Comparison of ENCODE assay signal across 17 cellular contexts in the genomic region with DNA sequence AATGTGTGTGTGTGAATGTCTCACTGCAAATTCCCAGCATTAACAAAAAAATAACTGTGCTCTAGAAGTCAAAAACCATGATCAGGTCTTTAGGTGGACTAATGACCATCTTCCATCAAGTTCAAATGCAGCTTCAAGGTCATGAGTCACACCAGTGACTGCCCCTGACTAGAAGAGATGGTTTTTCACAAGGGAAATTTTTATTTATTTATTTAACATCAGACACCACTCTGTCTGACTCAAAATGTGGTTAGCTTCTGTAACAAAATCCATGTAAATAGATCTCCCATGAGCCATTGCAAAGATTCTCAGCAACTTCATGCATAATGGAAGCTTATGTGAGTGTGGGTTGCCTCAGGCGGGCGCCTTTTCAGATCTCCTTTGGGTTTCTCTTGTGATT.
DNase-seq lines count a peak whose midpoint lies in the region; ATAC-seq and TF ChIP-seq lines count a peak whose summit lies in the region.
"Had no signal": no experiment of that assay in that cellular context is flagged by ENCODE, and none has a peak within 500 bp of the region (broad histone marks: within the 10 kb centered on the region; RNA-seq: fewer than 3 reads in every experiment).

No MANE protein-coding gene starts in this region.

- POLR2A ChIA-PET in PC-3 (lab: Charles Lee; ENCODE audit: unreplicated experiment) = no interaction called here

- H3K4me1 ChIP-seq in PC-3 (ENCODE audit: insufficient read depth, low read length) = no peaks in the 10 kb centered on the region
- H3K4me1 ChIP-seq in mammary epithelial cell (ENCODE audit: insufficient read depth, low read length) = no peaks in the 10 kb centered on the region
- H3K4me1 ChIP-seq: adrenal gland, gastroesophageal sphincter, prostate gland, uterus had no signal

- H3K36me3 ChIP-seq in PC-3 (ENCODE audit: low read depth, low read length) = no peaks in the 10 kb centered on the region
- no peaks in the 10 kb centered on the region for H3K36me3 ChIP-seq in mammary epithelial cell (ENCODE audit: insufficient read depth, low read length)
- H3K36me3 ChIP-seq: adrenal gland, gastroesophageal sphincter, prostate gland, uterus had no signal

- no TSS peak for BruUV-seq in PC-3 (replicated peaks; lab: Mats Ljungman, UMichigan)
- no TSS peak for BruUV-seq in mammary epithelial cell (replicated peaks; lab: Mats Ljungman, UMichigan)

- H3K27me3 ChIP-seq in PC-3 (ENCODE audit: low read length) (peaks cover 14% of the 10 kb centered on the region; the same call in 1 of the 2 replicates), mammary epithelial cell (ENCODE audit: insufficient read depth, low read length) (no peaks in the 10 kb centered on the region)
- H3K27me3 ChIP-seq: adrenal gland, gastroesophageal sphincter, uterus had no signal

- DNase-seq in ELR (ENCODE audit: low read depth) (peak; percentile 40), PC-3 (peak; percentile 67), mammary epithelial cell (peak; percentile 22), stromal cell of bone marrow (ENCODE audit: low read depth) (peak; percentile 67), NCI-H82 treated with DMSO at 0.1 percent for 48 hours (lab: John Stamatoyannopoulos, UW; ENCODE audit: unreplicated experiment) (no peak), DMS 273 (lab: John Stamatoyannopoulos, UW; ENCODE audit: unreplicated experiment) (no peak), NCI-H2029 (lab: John Stamatoyannopoulos, UW) (no peak)
- DNase-seq: activated CD4-positive, alpha-beta memory T cell treated with anti-CD3 and anti-CD28 coated beads, Interleukin-2, amount 10 ng/mL, durations not matched to agents 7 days and 5 days; activated gamma-delta T cell; adrenal gland; AML-193; hypothalamus; mucosa of descending colon; NCI-H69; uterus had no signal

- H3F3A ChIP-seq in PC-3 (ENCODE audit: low read length, unreplicated experiment) = no peaks in the 10 kb centered on the region

- TF ChIP-seq CTCF in PC-3 (conservative IDR thresholded peaks at IDR 0.05; ENCODE audit: low read depth, low read length) = no peak
- no peak for TF ChIP-seq CTCF in mammary epithelial cell (conservative IDR thresholded peaks at IDR 0.05 in 1 of 2, IDR thresholded peaks at IDR 0.05 in 1 of 2; ENCODE audit: extremely low read depth in 1 of 2, insufficient read depth in 1 of 2, low read depth in 1 of 2, low read length in 2 of 2)

- no peaks in the 10 kb centered on the region for H3K79me2 ChIP-seq in PC-3 (ENCODE audit: low read length)
- H3K79me2 ChIP-seq in mammary epithelial cell (ENCODE audit: insufficient read depth, low read length) = no peaks in the 10 kb centered on the region

- intact Hi-C loops in PC-3 (cut with micrococcal nuclease) (no loop called here), mammary epithelial cell (cut with micrococcal nuclease) (no loop called here)

- H3K9ac ChIP-seq in PC-3 (ENCODE audit: low read length) = no peak overlapping the region
- H3K9ac ChIP-seq in mammary epithelial cell (ENCODE audit: insufficient read depth, low read length) = no peak overlapping the region

- dilution Hi-C loops in mammary epithelial cell (cut with HindIII; ENCODE audit: low sequenced_read_pairs) = no loop called here

- H3K9me2 ChIP-seq in PC-3 (replicated peaks; ENCODE audit: low read length) = no peaks in the 10 kb centered on the region

- in situ Hi-C loops in mammary epithelial cell (cut with MboI; ENCODE audit: low sequenced_read_pairs in 2 of 2) = no loop called here

- H3K9me3 ChIP-seq in PC-3 (ENCODE audit: low read length) (no peaks in the 10 kb centered on the region), mammary epithelial cell (replicated peaks; ENCODE audit: insufficient read depth, low read length) (no peaks in the 10 kb centered on the region)
- H3K9me3 ChIP-seq: adrenal gland, gastroesophageal sphincter, mucosa of descending colon, prostate gland, uterus had no signal

- CTCF ChIA-PET in PC-3 (lab: Charles Lee) = no interaction called here
- CTCF ChIA-PET in mammary epithelial cell (lab: Charles Lee; ENCODE audit: low non-redundant PET) = interaction anchor here (0.7 kb wide), 1 partner anchor 84 kb away, joined by 3 read pairs; no protein-coding TSS in a partner anchor

- WGBS in mammary epithelial cell (ENCODE audit: low coverage, missing lambda C conversion rate) = 94% methylated on average over 2 of the region's 2 CpGs

- ATAC-seq in PC-3 = no peak
- ATAC-seq: gastroesophageal sphincter, mucosa of descending colon had no signal

- H3K4me2 ChIP-seq in PC-3 (ENCODE audit: low read length) (0 out of 2 replicates have a peak overlapping the region, but pooled peaks have one; percentile 10), mammary epithelial cell (ENCODE audit: insufficient read depth, low read depth, low read length) (no peak overlapping the region)

- no peak overlapping the region for H3K4me3 ChIP-seq in PC-3 (ENCODE audit: low read length)
- no peak overlapping the region for H3K4me3 ChIP-seq in mammary epithelial cell (replicated peaks in 1 of 3; ENCODE audit: insufficient read depth in 1 of 3, low read depth in 2 of 3, low read length in 3 of 3)
- H3K4me3 ChIP-seq: adrenal gland, gastroesophageal sphincter, mucosa of descending colon, prostate gland, uterus had no signal

- H4K20me1 ChIP-seq in PC-3 (ENCODE audit: low read length) (no peaks in the 10 kb centered on the region), mammary epithelial cell (ENCODE audit: insufficient read depth, low read length) (no peaks in the 10 kb centered on the region)

- H2AFZ ChIP-seq in PC-3 (ENCODE audit: low read length) = 0 out of 2 replicates have a peak overlapping the region, but pooled peaks have one; percentile 8
- no peak overlapping the region for H2AFZ ChIP-seq in mammary epithelial cell (ENCODE audit: low read depth, low read length)

- no peak overlapping the region for H3K27ac ChIP-seq in PC-3 (ENCODE audit: low read length)
- H3K27ac ChIP-seq in mammary epithelial cell (ENCODE audit: insufficient read depth, low read depth, low read length) = no peak overlapping the region
- H3K27ac ChIP-seq: adrenal gland, gastroesophageal sphincter, prostate gland, uterus had no signal

Comparison
In these comparisons a context has a peak if more than half of its experiments do, and no peak if none do; other contexts are left out.
1. DNase-seq: peak in ELR (single experiment), PC-3 (single experiment), mammary epithelial cell (single experiment) and stromal cell of bone marrow (single experiment); none in NCI-H82 treated with DMSO at 0.1 percent for 48 hours (single experiment), DMS 273 (single experiment) and NCI-H2029 (single experiment).